ENCODE assay signal across 2 cellular contexts in genomic region chr12:51917746-51918453, GRCh38.
TF ChIP-seq lines count a peak whose summit lies in the region.

No MANE protein-coding gene starts in this region.

TF ChIP-seq in K562, 482 proteins besides CTCF, POLR2A, EP300 and RAD21 (continues in another document):
- TF ChIP-seq SAFB (IDR thresholded peaks at IDR 0.05; ENCODE audit: borderline replicate concordance, low read depth, low read length) (no peak), CSDE1 (IDR thresholded peaks at IDR 0.05) (no peak), EP400 (IDR thresholded peaks at IDR 0.05) (no peak), STAT5B (CRISPR knock-in tag; IDR thresholded peaks at IDR 0.05) (no peak), AFF4 (CRISPR knock-in tag; IDR thresholded peaks at IDR 0.05) (no peak), ZBTB40 (IDR thresholded peaks at IDR 0.05) (no peak), ZBTB40 (CRISPR knock-in tag; IDR thresholded peaks at IDR 0.05) (no peak), KHSRP (IDR thresholded peaks at IDR 0.05) (no peak), FOXP4 (CRISPR knock-in tag; IDR thresholded peaks at IDR 0.05; ENCODE audit: borderline replicate concordance) (0 out of 2 replicates have a peak, but pooled peaks have one; percentile 22)

TF ChIP-seq in HepG2, 621 proteins besides CTCF, POLR2A, EP300 and RAD21:
- no peak for TF ChIP-seq RFXAP (CRISPR knock-in tag; IDR thresholded peaks at IDR 0.05; ENCODE audit: borderline replicate concordance)
- TF ChIP-seq HES4 (CRISPR knock-in tag; IDR thresholded peaks at IDR 0.05; ENCODE audit: borderline replicate concordance), result no peak
- no peak for TF ChIP-seq KMT2A (CRISPR knock-in tag; IDR thresholded peaks at IDR 0.05)
